ENCODE assay signal across 8 cellular contexts in genomic region chr20:4814696-4815252, GRCh38. TPM values are rescaled to one million over a fixed set of nuclear protein-coding genes. Genes with fewer than 3 reads are reported as not detected.
DNase-seq lines count a peak whose midpoint lies in the region; ATAC-seq and TF ChIP-seq lines count a peak whose summit lies in the region.

No MANE protein-coding gene starts in this region.

- intact Hi-C loops in gastrocnemius medialis (cut with DNase I; ENCODE audit: low total_unique reads), result no loop called here

- peaks cover 0 to 6% of the 10 kb centered on the region in 2 donors for H3K4me1 ChIP-seq in gastrocnemius medialis

- H3K36me3 Mint-ChIP-seq in nephron progenitor cell (ENCODE audit: low read depth), result no peaks in the 10 kb centered on the region

- H3K27ac ChIP-seq in gastrocnemius medialis, result peak overlapping the region in 3 of 4 donors; percentile 51 to 67 (median 54)

- no peaks in the 10 kb centered on the region for H3K36me3 ChIP-seq in gastrocnemius medialis

- TF ChIP-seq POLR2A in GM19099 (IDR thresholded peaks at IDR 0.05; ENCODE audit: extremely low read depth, insufficient read length, low read depth) (peak; percentile 58), gastrocnemius medialis (IDR thresholded peaks at IDR 0.05) (no peak)

- H3K27me3 Mint-ChIP-seq in nephron progenitor cell (ENCODE audit: low read depth, poor library complexity), result peaks cover 26% of the 10 kb centered on the region

- H3K27ac Mint-ChIP-seq in nephron progenitor cell, result no peak overlapping the region

- H3K9me3 ChIP-seq in gastrocnemius medialis, result no peaks in the 10 kb centered on the region

- TF ChIP-seq CTCF in gastrocnemius medialis (IDR thresholded peaks at IDR 0.05 in 4 of 5, conservative IDR thresholded peaks at IDR 0.05 in 1 of 5) (no peak), nephron progenitor cell (IDR thresholded peaks at IDR 0.05) (no peak)

- DNase-seq in effector CD4-positive, alpha-beta T cell, result peak; percentile 77
- no peak for DNase-seq in gastrocnemius medialis
- DNase-seq in nephron progenitor cell, result no peak
- no peak for DNase-seq in NCI-H2107 (lab: John Stamatoyannopoulos, UW)
- no peak for DNase-seq in NCI-H2081 (lab: John Stamatoyannopoulos, UW)

- no peak overlapping the region for H3K4me3 Mint-ChIP-seq in nephron progenitor cell

- in situ Hi-C loops in gastrocnemius medialis (cut with MboI; ENCODE audit: low sequenced_read_pairs in 4 of 4), result no loop called here

- H3K4me1 Mint-ChIP-seq in nephron progenitor cell, result peaks cover 28% of the 10 kb centered on the region

- peak overlapping the region in 1 of 4 donors; percentile 21 for H3K4me3 ChIP-seq in gastrocnemius medialis

- no peaks in the 10 kb centered on the region for H3K27me3 ChIP-seq in gastrocnemius medialis

- no peaks in the 10 kb centered on the region for H3K9me3 Mint-ChIP-seq in nephron progenitor cell

- ATAC-seq in HG03108 (IDR thresholded peaks at IDR 0.05; ENCODE audit: unreplicated experiment), result peak; percentile 39
- ATAC-seq in activated CD4-positive, CD25-positive, alpha-beta regulatory T cell treated with anti-CD3 and anti-CD28 coated beads, Interleukin-2, amount 50 U/mL, for 24 hours, result peak; percentile 68 to 69
- ATAC-seq in gastrocnemius medialis, result no peak

RNA-seq across cellular contexts. Expression of gene RASSF2, which starts 8.6 kb away (rescaled TPM):
- total RNA-seq in gastrocnemius medialis, result 1 to 10 TPM in 3 of 4 donors, under 1 TPM in 1; 0.90 to 3.1 (median 2.6) TPM

Comparison
In these comparisons a context has a peak if more than half of its experiments do, and no peak if none do; other contexts are left out.
1. ATAC-seq: peak in HG03108 (single experiment) and activated CD4-positive, CD25-positive, alpha-beta regulatory T cell treated with anti-CD3 and anti-CD28 coated beads, Interleukin-2, amount 50 U/mL, for 24 hours (2 of 2); none in gastrocnemius medialis (0 of 2).